ENCODE assay signal across 8 cellular contexts in the genomic region with DNA sequence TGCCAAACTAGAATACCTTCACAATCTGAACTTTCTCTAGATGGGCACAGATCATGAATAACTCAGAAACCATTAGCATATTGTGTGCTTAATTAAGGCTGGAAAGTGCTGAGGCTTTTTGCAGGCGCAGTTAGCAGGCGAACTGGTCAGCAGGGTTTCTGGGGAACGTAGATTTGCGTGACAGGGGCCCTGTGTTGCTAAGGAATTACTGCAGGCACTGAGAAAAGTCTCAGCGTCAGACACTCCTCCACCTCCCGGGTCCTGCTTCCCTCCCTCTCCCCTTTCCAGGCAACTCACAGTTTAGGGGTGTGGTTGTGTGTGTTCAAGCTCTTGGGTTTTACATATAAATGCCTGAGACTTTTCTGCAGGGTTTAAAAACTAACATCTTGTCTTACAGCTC. TPM values are rescaled to one million over a fixed set of nuclear protein-coding genes. Genes with fewer than 3 reads are reported as not detected.
DNase-seq lines count a peak whose midpoint lies in the region; ATAC-seq lines count a peak whose summit lies in the region.

No MANE protein-coding gene starts in this region.

- H3K9ac ChIP-seq in skeletal muscle tissue (ENCODE audit: low read depth in 1 of 3, low read length in 3 of 3) = peak overlapping the region; percentile 64 to 66 (median 66)

- H3K27ac Mint-ChIP-seq in activated T-helper 1 cell treated with anti-CD3 and anti-CD28 coated beads, Interleukin-12 subunit alpha, Interleukin-12 subunit beta, Interleukin-2, Interleukin-4 antibody, amounts not matched to agents 30 ng/mL and 10 ng/mL and 1 ng/mL, durations not matched to agents 14 hours and 24 hours and 36 hours = peak overlapping the region; percentile 77

- H3K27me3 ChIP-seq in HAP-1 (ENCODE audit: low read depth) = no peaks in the 10 kb centered on the region
- no peaks in the 10 kb centered on the region for H3K27me3 ChIP-seq in skeletal muscle tissue (ENCODE audit: control insufficient read depth in 3 of 3, insufficient read depth in 3 of 3, low read length in 3 of 3)

- peak overlapping the region; percentile 94 for H3K4me3 Mint-ChIP-seq in activated T-helper 1 cell treated with anti-CD3 and anti-CD28 coated beads, Interleukin-12 subunit alpha, Interleukin-12 subunit beta, Interleukin-2, Interleukin-4 antibody, amounts not matched to agents 30 ng/mL and 10 ng/mL and 1 ng/mL, durations not matched to agents 14 hours and 24 hours and 36 hours

- peaks cover 48% of the 10 kb centered on the region for H3K4me1 ChIP-seq in HAP-1
- H3K4me1 ChIP-seq in skeletal muscle tissue (ENCODE audit: control insufficient read depth in 3 of 3, insufficient read depth in 3 of 3, low read length in 3 of 3) = peaks cover 37 to 55% (median 51%) of the 10 kb centered on the region in 3 donors

- peaks cover 24% of the 10 kb centered on the region for H3K36me3 ChIP-seq in HAP-1 (replicated peaks)
- H3K36me3 ChIP-seq in skeletal muscle tissue (ENCODE audit: control insufficient read depth in 3 of 3, insufficient read depth in 3 of 3, low read length in 3 of 3) = peaks cover 0 to 11% (median 10%) of the 10 kb centered on the region in 3 donors

- peaks cover 62% of the 10 kb centered on the region for H3K4me1 Mint-ChIP-seq in activated T-helper 1 cell treated with anti-CD3 and anti-CD28 coated beads, Interleukin-12 subunit alpha, Interleukin-12 subunit beta, Interleukin-2, Interleukin-4 antibody, amounts not matched to agents 30 ng/mL and 10 ng/mL and 1 ng/mL, durations not matched to agents 14 hours and 24 hours and 36 hours (ENCODE audit: low read depth)

- DNase-seq in AML-193 (lab: John Stamatoyannopoulos, UW) = peak; percentile 52 to 61
- peak; percentile 88 to 95 for DNase-seq in HAP-1 (ENCODE audit: low spot score in 2 of 2)
- no peak for DNase-seq in activated T-helper 1 cell treated with anti-CD3 and anti-CD28 coated beads, Interleukin-12 subunit alpha, Interleukin-12 subunit beta, Interleukin-2, Interleukin-4 antibody, amounts not matched to agents 30 ng/mL and 10 ng/mL and 1 ng/mL, durations not matched to agents 14 hours and 24 hours and 36 hours (ENCODE audit: low spot score)
- DNase-seq in hippocampal formation (lab: John Stamatoyannopoulos, UW) = peak; percentile 23 to 43
- no peak for DNase-seq in stimulated activated CD4-positive, alpha-beta T cell treated with anti-CD3 and anti-CD28 coated beads, Interleukin-4, amount 100 ng/mL, for 1 hour

- peaks cover 49% of the 10 kb centered on the region for H3K36me3 Mint-ChIP-seq in activated T-helper 1 cell treated with anti-CD3 and anti-CD28 coated beads, Interleukin-12 subunit alpha, Interleukin-12 subunit beta, Interleukin-2, Interleukin-4 antibody, amounts not matched to agents 30 ng/mL and 10 ng/mL and 1 ng/mL, durations not matched to agents 14 hours and 24 hours and 36 hours (ENCODE audit: low read depth)

- H3K27me3 Mint-ChIP-seq in activated T-helper 1 cell treated with anti-CD3 and anti-CD28 coated beads, Interleukin-12 subunit alpha, Interleukin-12 subunit beta, Interleukin-2, Interleukin-4 antibody, amounts not matched to agents 30 ng/mL and 10 ng/mL and 1 ng/mL, durations not matched to agents 14 hours and 24 hours and 36 hours (ENCODE audit: insufficient read depth) = no peaks in the 10 kb centered on the region

- H3K4me3 ChIP-seq in HAP-1 (peak overlapping the region; percentile 79), skeletal muscle tissue (ENCODE audit: low read length in 3 of 3) (peak overlapping the region; percentile 47 to 76 (median 55))

- intact Hi-C loops in activated T-helper 1 cell treated with anti-CD3 and anti-CD28 coated beads, Interleukin-12 subunit alpha, Interleukin-12 subunit beta, Interleukin-2, Interleukin-4 antibody, amounts not matched to agents 30 ng/mL and 10 ng/mL and 1 ng/mL, durations not matched to agents 14 hours and 24 hours and 36 hours (cut with micrococcal nuclease) = loop anchor here (2.0 to 10.0 kb wide), 5 partner anchors 19 to 1909 kb away; partner anchors contain the start of gene EPC1

- ATAC-seq in GM21825 (IDR thresholded peaks at IDR 0.05; ENCODE audit: unreplicated experiment) (no peak), HG02642 (IDR thresholded peaks at IDR 0.05; ENCODE audit: poor library complexity, unreplicated experiment) (no peak)

- peak overlapping the region; percentile 59 for H3K27ac ChIP-seq in skeletal muscle tissue (ENCODE audit: low read depth, low read length)

- no peaks in the 10 kb centered on the region for H3K9me3 Mint-ChIP-seq in activated T-helper 1 cell treated with anti-CD3 and anti-CD28 coated beads, Interleukin-12 subunit alpha, Interleukin-12 subunit beta, Interleukin-2, Interleukin-4 antibody, amounts not matched to agents 30 ng/mL and 10 ng/mL and 1 ng/mL, durations not matched to agents 14 hours and 24 hours and 36 hours

- in situ Hi-C loops in HAP-1 (cut with MboI; ENCODE audit: low sequenced_read_pairs) = no loop called here

- no peaks in the 10 kb centered on the region for H3K9me3 ChIP-seq in HAP-1
- H3K9me3 ChIP-seq in skeletal muscle tissue (ENCODE audit: control insufficient read depth in 3 of 3, low read length in 3 of 3) = no peaks in the 10 kb centered on the region

RNA-seq across cellular contexts. Expression of gene MAP3K8, which starts 2.2 kb away (rescaled TPM):
- 34.7 and 37.5 TPM in 2 replicates for total RNA-seq in activated T-helper 1 cell treated with anti-CD3 and anti-CD28 coated beads, Interleukin-12 subunit alpha, Interleukin-12 subunit beta, Interleukin-2, Interleukin-4 antibody, amounts not matched to agents 30 ng/mL and 10 ng/mL and 1 ng/mL, durations not matched to agents 14 hours and 24 hours and 36 hours
- total RNA-seq in skeletal muscle tissue = 16.7 TPM

Comparison
In these comparisons a context has a peak if more than half of its experiments do, and no peak if none do; other contexts are left out.
1. DNase-seq: peak in AML-193 (2 of 2), HAP-1 (2 of 2) and hippocampal formation (2 of 2); none in activated T-helper 1 cell treated with anti-CD3 and anti-CD28 coated beads, Interleukin-12 subunit alpha, Interleukin-12 subunit beta, Interleukin-2, Interleukin-4 antibody, amounts not matched to agents 30 ng/mL and 10 ng/mL and 1 ng/mL, durations not matched to agents 14 hours and 24 hours and 36 hours (single experiment) and stimulated activated CD4-positive, alpha-beta T cell treated with anti-CD3 and anti-CD28 coated beads, Interleukin-4, amount 100 ng/mL, for 1 hour (single experiment).